ENCODE assay signal across 16 cellular contexts in the genomic region with DNA sequence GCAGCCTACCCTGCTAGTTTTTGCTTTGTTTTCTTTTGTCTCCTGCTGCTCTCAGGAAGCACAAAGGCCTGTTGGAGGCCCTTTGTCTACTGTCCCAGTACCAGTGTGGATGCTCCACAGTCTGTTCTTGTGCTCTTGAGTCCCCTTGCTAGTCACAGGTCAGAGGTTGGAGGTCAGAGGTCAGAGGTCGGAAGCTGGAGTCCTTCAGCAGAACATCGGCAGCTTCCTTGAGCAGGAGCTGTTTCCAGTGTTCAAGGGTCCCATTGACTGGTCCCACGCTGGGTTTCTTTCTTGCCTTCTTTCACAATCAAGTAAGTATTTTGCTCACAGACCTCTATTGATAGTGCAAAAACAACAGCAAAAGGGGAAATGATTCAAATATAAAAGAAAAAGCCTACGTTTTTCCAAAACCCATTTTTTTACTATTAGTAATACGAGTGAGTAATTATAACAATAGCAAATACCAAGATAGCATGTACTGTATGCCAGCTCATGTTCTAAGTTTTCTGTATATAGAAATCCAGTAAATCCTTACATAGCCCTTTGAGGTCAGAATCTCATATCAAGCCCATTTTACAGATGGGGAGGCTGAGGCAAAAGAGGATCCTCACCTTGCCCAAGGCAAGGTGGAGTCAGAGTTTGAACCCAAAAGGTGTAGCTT. TPM values are rescaled to one million over a fixed set of nuclear protein-coding genes. Genes with fewer than 3 reads are reported as not detected.
DNase-seq lines count a peak whose midpoint lies in the region; ATAC-seq, FAIRE-seq and TF ChIP-seq lines count a peak whose summit lies in the region.
"Had no signal": no experiment of that assay in that cellular context is flagged by ENCODE, and none has a peak within 500 bp of the region (broad histone marks: within the 10 kb centered on the region; RNA-seq: fewer than 3 reads in every experiment).

No MANE protein-coding gene starts in this region.

- H3K4me1 Mint-ChIP-seq in neural crest cell, result peaks cover 27% of the 10 kb centered on the region

- H4K91ac ChIP-seq in H1 (replicated peaks; ENCODE audit: insufficient read length, low read length), result no peak overlapping the region

- no peaks in the 10 kb centered on the region for H3F3A ChIP-seq in PC-3 (ENCODE audit: low read length, unreplicated experiment)

- no peak overlapping the region for H2BK15ac ChIP-seq in H1 (ENCODE audit: low read length)

- H3K36me3 ChIP-seq in BJ (ENCODE audit: control insufficient read depth, insufficient read depth, low read length) (no peaks in the 10 kb centered on the region), PC-3 (ENCODE audit: low read depth, low read length) (no peaks in the 10 kb centered on the region), H1 (ENCODE audit: control insufficient read depth in 2 of 4, insufficient read depth in 4 of 4, low read length in 3 of 4) (no peaks in the 10 kb centered on the region), gastrocnemius medialis (no peaks in the 10 kb centered on the region)
- H3K36me3 ChIP-seq: Peyer's patch, vagina had no signal

- H3K9me3 ChIP-seq in PC-3 (ENCODE audit: low read length), result no peaks in the 10 kb centered on the region
- peaks cover 0 to 3% of the 10 kb centered on the region in 2 experiments; a peak in 1 of 4 replicates for H3K9me3 ChIP-seq in H1 (ENCODE audit: insufficient read depth in 2 of 2, low read depth in 1 of 2, low read length in 1 of 2)
- no peaks in the 10 kb centered on the region for H3K9me3 ChIP-seq in gastrocnemius medialis
- H3K9me3 ChIP-seq: Peyer's patch had no signal

- no peak overlapping the region for H2BK12ac ChIP-seq in H1 (ENCODE audit: low read depth, low read length)

- no peaks in the 10 kb centered on the region for H3K27me3 Mint-ChIP-seq in neural crest cell (ENCODE audit: low read depth)

- H3K9me3 Mint-ChIP-seq in neural crest cell, result peaks cover 5% of the 10 kb centered on the region

- TF ChIP-seq POLR2A in H1 (IDR thresholded peaks at IDR 0.05; ENCODE audit: control extremely low read depth in 1 of 2, low read depth in 2 of 2, low read length in 2 of 2) (no peak), GM12892 (IDR thresholded peaks at IDR 0.05; ENCODE audit: low read depth, low read length) (no peak), gastrocnemius medialis (IDR thresholded peaks at IDR 0.05) (no peak)

- ATAC-seq in PC-3 (peak; percentile 86), GM19467 (IDR thresholded peaks at IDR 0.05; ENCODE audit: unreplicated experiment) (no peak), gastrocnemius medialis (no peak)

- peak overlapping the region; percentile 54 for H3K27ac Mint-ChIP-seq in neural crest cell (ENCODE audit: unreplicated experiment)
- H3K27ac Mint-ChIP-seq: CD4-positive, alpha-beta memory T cell had no signal

- no peaks in the 10 kb centered on the region for H3K23me2 ChIP-seq in H1 (ENCODE audit: low read depth, low read length)

- no peaks in the 10 kb centered on the region for H3K9me2 ChIP-seq in PC-3 (replicated peaks; ENCODE audit: low read length)

- H2AK5ac ChIP-seq in H1 (ENCODE audit: low read depth, low read length), result no peak overlapping the region

- H3K9ac ChIP-seq in PC-3 (ENCODE audit: low read length), result no peak overlapping the region
- H3K9ac ChIP-seq in H1 (replicated peaks in 1 of 4; ENCODE audit: extremely low read depth in 1 of 4, low read depth in 3 of 4, low read length in 3 of 4), result no peak overlapping the region

- H4K8ac ChIP-seq in H1 (ENCODE audit: extremely low read depth, insufficient read depth, low read length), result no peak overlapping the region

- H3K18ac ChIP-seq in H1 (ENCODE audit: extremely low read depth, low read length), result peak overlapping the region; percentile 71

- peak overlapping the region; percentile 6 for H3K4me3 Mint-ChIP-seq in neural crest cell
- H3K4me3 Mint-ChIP-seq: CD4-positive, alpha-beta memory T cell had no signal

- H3K23ac ChIP-seq in H1 (ENCODE audit: insufficient read length), result no peak overlapping the region

- FAIRE-seq in H1 (lab: Jason Lieb, UNC) (no peak), GM12892 (lab: Jason Lieb, UNC) (no peak)
- FAIRE-seq: GM19239, islet of Langerhans, TTC549 had no signal

- H3K79me1 ChIP-seq in H1 (ENCODE audit: low read depth, low read length), result no peaks in the 10 kb centered on the region

- 88% methylated on average over 5 of the region's 5 CpGs; no CpG with 5 or more reads in 1 of the 2 experiments for WGBS in H1 (ENCODE audit: extremely low coverage in 1 of 2, insufficient coverage in 1 of 2, insufficient read length in 1 of 2, insufficient replicate concordance in 2 of 2, low coverage in 1 of 2, low lambda C conversion rate in 2 of 2, missing lambda C conversion rate in 1 of 2), 2 experiments

- no peak for TF ChIP-seq RAD21 in H1 (IDR thresholded peaks at IDR 0.05 in 1 of 2, conservative IDR thresholded peaks at IDR 0.05 in 1 of 2; ENCODE audit: low read depth in 2 of 2, low read length in 2 of 2)

- H3K4me3 ChIP-seq in BJ (ENCODE audit: low read depth, low read length), result no peak overlapping the region
- peak overlapping the region; percentile 22; the same call in 1 of the 2 replicates for H3K4me3 ChIP-seq in PC-3 (ENCODE audit: low read length)
- H3K4me3 ChIP-seq in H1 (ENCODE audit: extremely low read depth in 1 of 4, insufficient read depth in 2 of 4, low read depth in 3 of 4, low read length in 4 of 4), result no peak overlapping the region
- no peak overlapping the region for H3K4me3 ChIP-seq in gastrocnemius medialis
- H3K4me3 ChIP-seq: Peyer's patch, vagina had no signal

- DNase-seq in BJ (ENCODE audit: low read depth), result peak; percentile 30
- peak; percentile 68 for DNase-seq in PC-3
- no peak for DNase-seq in H1 (ENCODE audit: low read depth in 1 of 2, low spot score in 2 of 2)
- DNase-seq in neural crest cell (ENCODE audit: low read depth, low spot score), result peak; percentile 88
- no peak for DNase-seq in GM12892 (ENCODE audit: insufficient read length)
- DNase-seq in gastrocnemius medialis, result no peak
- no peak for DNase-seq in NCI-H1092 treated with DMSO at 0.1 percent for 48 hours (lab: John Stamatoyannopoulos, UW)
- DNase-seq: CD4-positive, alpha-beta memory T cell; effector memory CD4-positive, alpha-beta T cell; NCI-H1436; Peyer's patch had no signal

- H3K27ac ChIP-seq in PC-3 (ENCODE audit: low read length), result peak overlapping the region; percentile 55
- H3K27ac ChIP-seq in H1 (ENCODE audit: low read depth, low read length), result no peak overlapping the region
- H3K27ac ChIP-seq in gastrocnemius medialis, result no peak overlapping the region
- H3K27ac ChIP-seq: vagina had no signal

- H3K79me2 ChIP-seq in PC-3 (ENCODE audit: low read length), result no peaks in the 10 kb centered on the region
- no peaks in the 10 kb centered on the region for H3K79me2 ChIP-seq in H1 (ENCODE audit: control insufficient read depth in 1 of 2, insufficient read depth in 2 of 2, low read length in 2 of 2)

- H2BK5ac ChIP-seq in H1 (ENCODE audit: low read depth, low read length), result no peak overlapping the region

- peaks cover 4% of the 10 kb centered on the region for H3K36me3 Mint-ChIP-seq in neural crest cell (ENCODE audit: low read depth)

- intact Hi-C loops in PC-3 (cut with micrococcal nuclease), result loop anchor here (2.0 kb wide), 1 partner anchor 21 kb away; no protein-coding TSS in a partner anchor
- intact Hi-C loops in gastrocnemius medialis (cut with DNase I; ENCODE audit: low total_unique reads), result no loop called here

- H3K4me1 ChIP-seq in PC-3 (ENCODE audit: insufficient read depth, low read length) (peaks cover 8% of the 10 kb centered on the region), H1 (replicated peaks in 1 of 4; ENCODE audit: control insufficient read depth in 3 of 4, insufficient read depth in 4 of 4, low read length in 3 of 4) (peaks cover 0 to 2% (median 0%) of the 10 kb centered on the region in 4 experiments; a peak in 1 of 7 replicates), gastrocnemius medialis (no peaks in the 10 kb centered on the region)

- no peak overlapping the region for H2AFZ ChIP-seq in PC-3 (ENCODE audit: low read length)
- H2AFZ ChIP-seq in H1 (ENCODE audit: low read length), result no peak overlapping the region

- TF ChIP-seq EP300 in H1 (IDR thresholded peaks at IDR 0.05; ENCODE audit: borderline replicate concordance in 1 of 2, low read depth in 2 of 2, low read length in 2 of 2), result no peak

- in situ Hi-C loops in gastrocnemius medialis (cut with MboI; ENCODE audit: low sequenced_read_pairs in 4 of 4), result loop anchor here in 1 of 4 donors (25.0 kb wide), 1 partner anchor 273 kb away; no protein-coding TSS in a partner anchor

- H3K27me3 ChIP-seq in BJ (ENCODE audit: control insufficient read depth, insufficient read depth, low read length) (no peaks in the 10 kb centered on the region), PC-3 (ENCODE audit: low read length) (no peaks in the 10 kb centered on the region), H1 (replicated peaks in 1 of 4; ENCODE audit: control insufficient read depth in 3 of 4, extremely low read depth in 1 of 4, insufficient read depth in 3 of 4, low read length in 3 of 4) (no peaks in the 10 kb centered on the region), gastrocnemius medialis (no peaks in the 10 kb centered on the region)
- H3K27me3 ChIP-seq: Peyer's patch, vagina had no signal

- H3K56ac ChIP-seq in H1 (replicated peaks; ENCODE audit: insufficient read length, low read depth, low read length), result no peak overlapping the region

- no peak overlapping the region for H3K4ac ChIP-seq in H1 (replicated peaks; ENCODE audit: insufficient read length, low read depth, low read length)

- CTCF ChIA-PET in BJ (lab: Yijun Ruan, JAX), result interaction anchor here (0.6 to 0.7 kb wide), 2 partner anchors 74 to 295 kb away, joined by 3 read pairs; no protein-coding TSS in a partner anchor
- CTCF ChIA-PET in PC-3 (lab: Charles Lee), result interaction anchor here (0.7 kb wide), 1 partner anchor 866 kb away, joined by 5 read pairs; no protein-coding TSS in a partner anchor
- CTCF ChIA-PET in H1 (lab: Charles Lee; ENCODE audit: partially characterized antibody), result interaction anchor here (0.6 to 1.3 kb wide), 3 partner anchors 11 to 57 kb away, joined by 3 to 10 read pairs (median 3); no protein-coding TSS in a partner anchor

- no peak for TF ChIP-seq CTCF in BJ (IDR thresholded peaks at IDR 0.05; ENCODE audit: insufficient read depth, low read depth, low read length)
- TF ChIP-seq CTCF in PC-3 (conservative IDR thresholded peaks at IDR 0.05; ENCODE audit: low read depth, low read length), result no peak
- no peak for TF ChIP-seq CTCF in H1 (IDR thresholded peaks at IDR 0.05; ENCODE audit: control extremely low read depth in 1 of 3, insufficient read depth in 1 of 3, low read depth in 1 of 3, low read length in 3 of 3)
- no peak for TF ChIP-seq CTCF in neural crest cell (conservative IDR thresholded peaks at IDR 0.05)
- no peak for TF ChIP-seq CTCF in gastrocnemius medialis (IDR thresholded peaks at IDR 0.05 in 4 of 5, conservative IDR thresholded peaks at IDR 0.05 in 1 of 5)

- H3K14ac ChIP-seq in H1 (ENCODE audit: insufficient read length), result no peak overlapping the region

- POLR2A ChIA-PET in BJ (lab: Charles Lee), result interaction anchor here (0.6 kb wide), 1 partner anchor 70 kb away, joined by 3 read pairs; no protein-coding TSS in a partner anchor
- POLR2A ChIA-PET in PC-3 (lab: Charles Lee; ENCODE audit: unreplicated experiment), result interaction anchor here (0.6 kb wide), 1 partner anchor 37 kb away, joined by 12 read pairs; no protein-coding TSS in a partner anchor
- POLR2A ChIA-PET in H1 (lab: Charles Lee; ENCODE audit: partially characterized antibody), result interaction anchor here (0.7 to 2.8 kb wide), 5 partner anchors 9 to 59 kb away, joined by 3 to 12 read pairs (median 9); no protein-coding TSS in a partner anchor

- no TSS peak for BruUV-seq in PC-3 (replicated peaks; lab: Mats Ljungman, UMichigan)

- H3K4me2 ChIP-seq in PC-3 (ENCODE audit: low read length) (peak overlapping the region; percentile 63; the same call in 1 of the 2 replicates), H1 (ENCODE audit: insufficient read depth in 1 of 2, low read depth in 2 of 2, low read length in 2 of 2) (no peak overlapping the region; a peak in 1 of 4 replicates)

- H4K5ac ChIP-seq in H1 (ENCODE audit: insufficient read length, low read depth, low read length), result no peak overlapping the region

- no peak overlapping the region for H2BK20ac ChIP-seq in H1 (ENCODE audit: low read length)

- H2BK120ac ChIP-seq in H1 (replicated peaks; ENCODE audit: low read depth, low read length), result no peak overlapping the region

- H4K20me1 ChIP-seq in PC-3 (ENCODE audit: low read length), result no peaks in the 10 kb centered on the region
- H4K20me1 ChIP-seq in H1 (replicated peaks in 1 of 2; ENCODE audit: control insufficient read depth in 1 of 2, insufficient read depth in 2 of 2, low read length in 2 of 2), result no peaks in the 10 kb centered on the region

RNA-seq across cellular contexts. Expression of gene IL34, which starts 10.9 kb away (rescaled TPM):
- polyA plus RNA-seq in BJ (2011; rRNA removed) (0.45 and 0.70 TPM in 2 replicates), H1 (2011; rRNA removed) (5.6 and 8.0 TPM in 2 replicates)
- 0.33 and 0.98 TPM in 2 replicates for polyA minus RNA-seq in BJ (2011; rRNA and poly(A)+ RNA removed)
- total RNA-seq in PC-3 (2014; rRNA removed) (not detected in 2 replicates), neural crest cell (0.16 and 0.47 TPM in 2 replicates), gastrocnemius medialis (10 to 100 TPM in 3 of 4 donors, under 1 TPM in 1; 0.71 to 93.0 (median 22.1) TPM)
- 4.0 and 4.6 TPM in 2 replicates for total RNA-seq in H1 (2021; fragmentation: NEBNext Ultra II Directional; extraction: Animal tissue kit (Norgen Biotek cat#: 25700))
- 6.7 TPM for polyA plus RNA-seq in H1 (2011; cell fraction: cytosol; rRNA removed)
- 9.0 TPM for polyA plus RNA-seq in H1 (2011; cell fraction: nucleus; rRNA removed)
- polyA plus RNA-seq in H1 (2012, experiment 1 of 2), result 4.6 to 6.5 TPM (median 5.2 TPM) in 4 replicates
- 3.3 TPM for polyA plus RNA-seq in H1 (2012, experiment 2 of 2)
- 2.7 TPM for polyA plus RNA-seq in H1 (2013, experiment 1 of 2)
- polyA plus RNA-seq in H1 (2013, experiment 2 of 2), result 3.3 TPM
- polyA minus RNA-seq in H1 (2011; rRNA and poly(A)+ RNA removed), result 1.7 and 2.2 TPM in 2 replicates
- polyA minus RNA-seq in H1 (2011; cell fraction: cytosol; rRNA and poly(A)+ RNA removed), result 4.3 TPM
- polyA minus RNA-seq in H1 (2011; cell fraction: nucleus; rRNA and poly(A)+ RNA removed), result 1.5 TPM
- not detected for polyA plus RNA-seq in GM12892 (2012; ENCODE audit: missing spikeins)
- total RNA-seq: CD4-positive, alpha-beta memory T cell had no signal
- polyA plus RNA-seq: CD4-positive, alpha-beta memory T cell had no signal

RNA-seq across cellular contexts. Expression of gene MTSS2, which starts 50.4 kb away (rescaled TPM):
- polyA plus RNA-seq in BJ (2011; rRNA removed) (86.4 and 170 TPM in 2 replicates), H1 (2011; rRNA removed) (23.3 and 33.8 TPM in 2 replicates)
- 95.7 and 103 TPM in 2 replicates for polyA minus RNA-seq in BJ (2011; rRNA and poly(A)+ RNA removed)
- total RNA-seq in PC-3 (2014; rRNA removed) (18.7 and 39.2 TPM in 2 replicates), neural crest cell (93.3 and 95.0 TPM in 2 replicates), gastrocnemius medialis (100 to 1,000 TPM in 1 of 4 donors, 10 to 100 TPM in 3; 42.6 to 160 (median 93.9) TPM)
- total RNA-seq in H1 (2021; fragmentation: NEBNext Ultra II Directional; extraction: Animal tissue kit (Norgen Biotek cat#: 25700)), result 34.2 and 36.7 TPM in 2 replicates
- 26.1 TPM for polyA plus RNA-seq in H1 (2011; cell fraction: cytosol; rRNA removed)
- 34.8 TPM for polyA plus RNA-seq in H1 (2011; cell fraction: nucleus; rRNA removed)
- polyA plus RNA-seq in H1 (2012, experiment 1 of 2), result 22.4 to 38.9 TPM (median 37.5 TPM) in 4 replicates
- 14.0 TPM for polyA plus RNA-seq in H1 (2012, experiment 2 of 2)
- 32.8 TPM for polyA plus RNA-seq in H1 (2013, experiment 1 of 2)
- polyA plus RNA-seq in H1 (2013, experiment 2 of 2), result 34.0 TPM
- polyA minus RNA-seq in H1 (2011; rRNA and poly(A)+ RNA removed), result 13.3 and 15.3 TPM in 2 replicates
- polyA minus RNA-seq in H1 (2011; cell fraction: cytosol; rRNA and poly(A)+ RNA removed), result 23.2 TPM
- polyA minus RNA-seq in H1 (2011; cell fraction: nucleus; rRNA and poly(A)+ RNA removed), result 18.2 TPM
- not detected for polyA plus RNA-seq in GM12892 (2012; ENCODE audit: missing spikeins)
- polyA plus RNA-seq: CD4-positive, alpha-beta memory T cell had no signal

Comparison
In these comparisons a context has a peak if more than half of its experiments do, and no peak if none do; other contexts are left out.
1. DNase-seq: peak in BJ (single experiment), PC-3 (single experiment) and neural crest cell (single experiment); none in H1 (0 of 2), GM12892 (single experiment), gastrocnemius medialis (0 of 2) and NCI-H1092 treated with DMSO at 0.1 percent for 48 hours (single experiment).